ENCODE assay signal across 32 cellular contexts in the genomic region with DNA sequence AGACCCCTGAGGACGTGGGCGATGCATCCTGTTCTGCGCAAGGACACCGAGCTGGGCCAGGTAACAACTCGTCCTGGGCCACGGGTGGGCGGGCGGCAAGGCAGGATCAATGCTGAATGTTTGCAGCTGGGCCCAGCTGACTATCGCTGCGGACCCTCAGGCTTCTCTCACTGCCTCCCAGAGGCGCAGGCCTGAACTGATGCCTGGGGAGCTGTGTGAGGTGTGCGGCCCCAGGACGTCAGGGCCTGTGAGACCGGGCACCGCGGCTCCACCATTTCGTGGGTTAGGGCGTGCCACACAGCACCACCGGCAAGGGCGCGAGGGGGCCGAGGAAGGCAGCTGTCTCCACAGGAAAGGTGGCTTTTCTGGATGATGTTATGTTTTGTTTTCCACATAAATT.
DNase-seq lines count a peak whose midpoint lies in the region; ATAC-seq and TF ChIP-seq lines count a peak whose summit lies in the region.
"Had no signal": no experiment of that assay in that cellular context is flagged by ENCODE, and none has a peak within 500 bp of the region (broad histone marks: within the 10 kb centered on the region; RNA-seq: fewer than 3 reads in every experiment).

No MANE protein-coding gene starts in this region.

- no peaks in the 10 kb centered on the region for H3K79me2 ChIP-seq in DND-41 (ENCODE audit: insufficient read depth, low read length)
- H3K79me2 ChIP-seq in SK-N-SH (ENCODE audit: insufficient read depth): no peaks in the 10 kb centered on the region

- H3K27ac ChIP-seq in DND-41 (ENCODE audit: low read length) (peak overlapping the region; percentile 39; the same call in 1 of the 2 replicates), sigmoid colon (no peak overlapping the region), SK-N-SH (ENCODE audit: low read depth in 2 of 2, low read length in 1 of 2) (peak overlapping the region in 1 of 2 experiments; percentile 68; a peak in 1 of 4 replicates)
- H3K27ac ChIP-seq: gastrocnemius medialis, neutrophil, RWPE1, thoracic aorta, uterus had no signal

- H3K9me3 Mint-ChIP-seq in brain: peaks cover 15 to 20% (median 19%) of the 10 kb centered on the region in 5 experiments

- H3K9me2 ChIP-seq in SK-N-SH: no peaks in the 10 kb centered on the region

- no peaks in the 10 kb centered on the region for H3K27me3 Mint-ChIP-seq in brain

- H4K20me1 ChIP-seq in DND-41 (ENCODE audit: insufficient read depth, low read length) (no peaks in the 10 kb centered on the region), SK-N-SH (ENCODE audit: insufficient read depth) (no peaks in the 10 kb centered on the region)

- H3K4me1 ChIP-seq in DND-41 (ENCODE audit: insufficient read depth, low read length) (peaks cover 13% of the 10 kb centered on the region), sigmoid colon (peaks cover 0 to 10% (median 0%) of the 10 kb centered on the region in 4 donors), SK-N-SH (ENCODE audit: control insufficient read depth in 1 of 2, insufficient read depth in 2 of 2, low read depth in 1 of 2, low read length in 1 of 2) (peaks cover 0 to 40% of the 10 kb centered on the region in 2 experiments; a peak in 1 of 4 replicates)
- H3K4me1 ChIP-seq: gastrocnemius medialis had no signal

- peak overlapping the region in 4 of 5 experiments; percentile 32 to 88 (median 46) for H3K27ac Mint-ChIP-seq in brain
- H3K27ac Mint-ChIP-seq: activated naive CD4-positive, alpha-beta T cell treated with anti-CD3 and anti-CD28 coated beads for 36 hours; activated T-cell treated with anti-CD3 and anti-CD28 coated beads, Interleukin-2, amount 50 U/mL, for 72 hours; B cell; CD4-positive, alpha-beta memory T cell; progenitor cell of endocrine pancreas had no signal

- POLR2A ChIA-PET in SK-N-SH (lab: Yijun Ruan, JAX): no interaction called here

- TF ChIP-seq EP300 in sigmoid colon (IDR thresholded peaks at IDR 0.05) (no peak), SK-N-SH (IDR thresholded peaks at IDR 0.05; ENCODE audit: borderline replicate concordance in 1 of 2, low read depth in 1 of 2, low read length in 1 of 2) (no peak)

- no peak for DNase-seq in DND-41
- peak; percentile 16 for DNase-seq in left lobe of liver (ENCODE audit: low spot score)
- DNase-seq in sigmoid colon: peak; percentile 57
- DNase-seq in SK-N-SH: no peak
- no peak for DNase-seq in HPDE6-E6E7 (ENCODE audit: extremely low spot score)
- DNase-seq in T-helper 2 cell: no peak
- DNase-seq: ACHN; activated CD4-positive, alpha-beta T cell treated with anti-CD3 and anti-CD28 coated beads, Interleukin-2, amount 50 U/mL, for 4 hours; activated CD4-positive, CD25-positive, alpha-beta regulatory T cell; activated naive CD4-positive, alpha-beta T cell treated with anti-CD3 and anti-CD28 coated beads for 36 hours; activated T-cell treated with anti-CD3 and anti-CD28 coated beads, Interleukin-2, amount 50 U/mL, for 72 hours; CD4-positive, alpha-beta memory T cell; cerebellar nuclear complex; GOT3; KG1; left cardiac atrium; mesendoderm; NCI-H1105; NCI-H187; NCI-H2171 treated with DMSO at 0.1 percent for 48 hours; NCI-H510A treated with DMSO at 0.1 percent for 48 hours; stimulated activated CD4-positive, alpha-beta T cell treated with anti-CD3 and anti-CD28 coated beads, Interleukin-15, amount 100 ng/mL, for 24 hours; stimulated activated naive CD4-positive, alpha-beta T cell treated with Interleukin-2 at 50 U/mL for 16 hours had no signal

- WGBS in sigmoid colon, 2 donors: 90% methylated on average over 22 of the region's 22 CpGs
- WGBS in SK-N-SH (ENCODE audit: low lambda C conversion rate): 69% methylated on average over 10 of the region's 22 CpGs

- CTCF ChIA-PET in SK-N-SH (lab: Yijun Ruan, JAX): interaction anchor here (0.9 to 1.7 kb wide), 3 partner anchors 9 to 165 kb away, joined by 3 to 6 read pairs (median 3); no protein-coding TSS in a partner anchor

- H3K4me3 ChIP-seq in DND-41 (ENCODE audit: low read depth in 1 of 2, low read length in 2 of 2): no peak overlapping the region
- H3K4me3 ChIP-seq in sigmoid colon: no peak overlapping the region
- no peak overlapping the region for H3K4me3 ChIP-seq in SK-N-SH (ENCODE audit: low read depth in 2 of 2, low read length in 1 of 2)
- H3K4me3 ChIP-seq: gastrocnemius medialis, thoracic aorta, uterus had no signal

- ATAC-seq in DND-41 (ENCODE audit: insufficient read depth, low read depth): peak; percentile 22; the same call in 1 of the 3 replicates
- ATAC-seq in left lobe of liver: no peak
- ATAC-seq in GM18873 (IDR thresholded peaks at IDR 0.05; ENCODE audit: low FRiP score, unreplicated experiment): no peak
- ATAC-seq: activated T-cell treated with anti-CD3 and anti-CD28 coated beads, Interleukin-2, amount 50 U/mL, for 72 hours; gastrocnemius medialis had no signal

- no peak overlapping the region for H3K4me3 Mint-ChIP-seq in brain
- H3K4me3 Mint-ChIP-seq: activated naive CD4-positive, alpha-beta T cell treated with anti-CD3 and anti-CD28 coated beads for 36 hours; activated T-cell treated with anti-CD3 and anti-CD28 coated beads, Interleukin-2, amount 50 U/mL, for 72 hours; B cell; CD4-positive, alpha-beta memory T cell had no signal

- peak; percentile 30 for TF ChIP-seq CTCF in DND-41 (IDR thresholded peaks at IDR 0.05; ENCODE audit: borderline replicate concordance, extremely low read depth, low read length, poor library complexity, severe bottlenecking)
- no peak for TF ChIP-seq CTCF in brain (conservative IDR thresholded peaks at IDR 0.05)
- no peak for TF ChIP-seq CTCF in sigmoid colon (IDR thresholded peaks at IDR 0.05)
- TF ChIP-seq CTCF in SK-N-SH (IDR thresholded peaks at IDR 0.05): no peak

- no peaks in the 10 kb centered on the region for H3F3A ChIP-seq in SK-N-SH (replicated peaks; ENCODE audit: insufficient read depth)

- no peak overlapping the region for H2AFZ ChIP-seq in DND-41 (ENCODE audit: low read depth, low read length)
- no peak overlapping the region for H2AFZ ChIP-seq in SK-N-SH (ENCODE audit: low read depth)

- TF ChIP-seq RAD21 in SK-N-SH (IDR thresholded peaks at IDR 0.05; ENCODE audit: low read length): no peak

- H3K36me3 ChIP-seq in DND-41 (ENCODE audit: insufficient read depth, low read length) (no peaks in the 10 kb centered on the region), sigmoid colon (no peaks in the 10 kb centered on the region), SK-N-SH (replicated peaks in 1 of 2; ENCODE audit: control insufficient read depth in 1 of 2, insufficient read depth in 2 of 2, low read length in 1 of 2) (no peaks in the 10 kb centered on the region)
- H3K36me3 ChIP-seq: gastrocnemius medialis, neutrophil, thoracic aorta, uterus had no signal

- H3K27me3 ChIP-seq in DND-41 (ENCODE audit: insufficient read depth, low read length, poor library complexity) (no peaks in the 10 kb centered on the region), sigmoid colon (no peaks in the 10 kb centered on the region), SK-N-SH (ENCODE audit: insufficient read depth) (no peaks in the 10 kb centered on the region)
- H3K27me3 ChIP-seq: gastrocnemius medialis, neutrophil, uterus had no signal

- no peak overlapping the region for H3K4me2 ChIP-seq in DND-41 (ENCODE audit: insufficient read depth, low read length)
- H3K4me2 ChIP-seq in SK-N-SH: no peak overlapping the region

- intact Hi-C loops in sigmoid colon (cut with DNase I): no loop called here

- H3K9ac ChIP-seq in DND-41 (ENCODE audit: low read depth, low read length): no peak overlapping the region
- no peak overlapping the region for H3K9ac ChIP-seq in SK-N-SH

- no peak for TF ChIP-seq POLR2A in sigmoid colon (IDR thresholded peaks at IDR 0.05)

- H3K9me3 ChIP-seq in DND-41 (ENCODE audit: insufficient read depth, low read length, severe bottlenecking): peaks cover 4% of the 10 kb centered on the region
- H3K9me3 ChIP-seq in sigmoid colon: peaks cover 0 to 3% (median 0%) of the 10 kb centered on the region in 4 donors
- peaks cover 4% of the 10 kb centered on the region; the same call in 1 of the 2 replicates for H3K9me3 ChIP-seq in SK-N-SH
- H3K9me3 ChIP-seq: gastrocnemius medialis, neutrophil, thoracic aorta, uterus had no signal

- H3K36me3 Mint-ChIP-seq in brain: peaks cover 6% of the 10 kb centered on the region

- H3K4me1 Mint-ChIP-seq in brain: peaks cover 26% of the 10 kb centered on the region
- H3K4me1 Mint-ChIP-seq: B cell; CD4-positive, alpha-beta memory T cell had no signal

TF ChIP-seq in SK-N-SH, 30 proteins besides CTCF, POLR2A, EP300 and RAD21 (continues in another document):
- TF ChIP-seq, protein P1, sequence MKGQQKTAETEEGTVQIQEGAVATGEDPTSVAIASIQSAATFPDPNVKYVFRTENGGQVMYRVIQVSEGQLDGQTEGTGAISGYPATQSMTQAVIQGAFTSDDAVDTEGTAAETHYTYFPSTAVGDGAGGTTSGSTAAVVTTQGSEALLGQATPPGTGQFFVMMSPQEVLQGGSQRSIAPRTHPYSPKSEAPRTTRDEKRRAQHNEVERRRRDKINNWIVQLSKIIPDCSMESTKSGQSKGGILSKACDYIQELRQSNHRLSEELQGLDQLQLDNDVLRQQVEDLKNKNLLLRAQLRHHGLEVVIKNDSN (IDR thresholded peaks at IDR 0.05; ENCODE audit: borderline replicate concordance, low read depth): no peak
- TF ChIP-seq, protein P2, sequence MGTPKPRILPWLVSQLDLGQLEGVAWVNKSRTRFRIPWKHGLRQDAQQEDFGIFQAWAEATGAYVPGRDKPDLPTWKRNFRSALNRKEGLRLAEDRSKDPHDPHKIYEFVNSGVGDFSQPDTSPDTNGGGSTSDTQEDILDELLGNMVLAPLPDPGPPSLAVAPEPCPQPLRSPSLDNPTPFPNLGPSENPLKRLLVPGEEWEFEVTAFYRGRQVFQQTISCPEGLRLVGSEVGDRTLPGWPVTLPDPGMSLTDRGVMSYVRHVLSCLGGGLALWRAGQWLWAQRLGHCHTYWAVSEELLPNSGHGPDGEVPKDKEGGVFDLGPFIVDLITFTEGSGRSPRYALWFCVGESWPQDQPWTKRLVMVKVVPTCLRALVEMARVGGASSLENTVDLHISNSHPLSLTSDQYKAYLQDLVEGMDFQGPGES (IDR thresholded peaks at IDR 0.05; ENCODE audit: low read depth, low read length): no peak
- TF ChIP-seq CHD2 (IDR thresholded peaks at IDR 0.05; ENCODE audit: low read length, partially characterized antibody): no peak
- no peak for TF ChIP-seq RFX5 (IDR thresholded peaks at IDR 0.05; ENCODE audit: low read length)

Comparison
In these comparisons a context has a peak if more than half of its experiments do, and no peak if none do; other contexts are left out.
1. DNase-seq: peak in left lobe of liver (single experiment) and sigmoid colon (single experiment); none in DND-41 (single experiment), SK-N-SH (single experiment), HPDE6-E6E7 (single experiment) and T-helper 2 cell (0 of 5).